In genomic region chr10:68074404-68074774, GRCh38 we compare ENCODE assay signal across 8 cellular contexts. TPM values are rescaled to one million over a fixed set of nuclear protein-coding genes. Genes with fewer than 3 reads are reported as not detected.
DNase-seq lines count a peak whose midpoint lies in the region; ATAC-seq, FAIRE-seq and TF ChIP-seq lines count a peak whose summit lies in the region.

No MANE protein-coding gene starts in this region.

- no peak for TF ChIP-seq RAD21 in H1 (IDR thresholded peaks at IDR 0.05 in 1 of 2, conservative IDR thresholded peaks at IDR 0.05 in 1 of 2; ENCODE audit: low read depth in 2 of 2, low read length in 2 of 2)
- no peak for TF ChIP-seq RAD21 in neural cell (conservative IDR thresholded peaks at IDR 0.05)

- TF ChIP-seq EP300 in H1 (IDR thresholded peaks at IDR 0.05; ENCODE audit: borderline replicate concordance in 1 of 2, low read depth in 2 of 2, low read length in 2 of 2) (no peak), neural cell (conservative IDR thresholded peaks at IDR 0.05; ENCODE audit: poor library complexity, severe bottlenecking) (no peak)

- TF ChIP-seq CTCF in H1 (IDR thresholded peaks at IDR 0.05; ENCODE audit: control extremely low read depth in 1 of 3, insufficient read depth in 1 of 3, low read depth in 1 of 3, low read length in 3 of 3) (no peak), neural cell (IDR thresholded peaks at IDR 0.05; ENCODE audit: poor library complexity, severe bottlenecking) (no peak)

- H2BK120ac ChIP-seq in H1 (replicated peaks; ENCODE audit: low read depth, low read length) = no peak overlapping the region

- H2AFZ ChIP-seq in H1 (ENCODE audit: low read length) (peak overlapping the region; percentile 20; the same call in 1 of the 2 replicates), neural cell (ENCODE audit: low read depth, low read length) (peak overlapping the region; percentile 94)

- H3K23ac ChIP-seq in H1 (ENCODE audit: insufficient read length) = no peak overlapping the region

- DNase-seq in NT2/D1 (ENCODE audit: low read depth, low spot score) (no peak), H1 (ENCODE audit: low read depth in 1 of 2, low spot score in 2 of 2) (no peak), NCI-H69 (lab: John Stamatoyannopoulos, UW) (no peak), DMS79 (lab: John Stamatoyannopoulos, UW) (no peak), HPDE6-E6E7 (ENCODE audit: extremely low spot score) (no peak)
- no peak for DNase-seq in stimulated activated CD4-positive, alpha-beta T cell treated with anti-CD3 and anti-CD28 coated beads, Interleukin-1b, Interleukin-23, amount 100 ng/mL, for 48 hours

- CTCF ChIA-PET in H1 (lab: Charles Lee; ENCODE audit: partially characterized antibody) = no interaction called here

- peaks cover 13% of the 10 kb centered on the region for H3K36me3 ChIP-seq in NT2/D1 (ENCODE audit: insufficient read depth, insufficient read length, low read length)
- peaks cover 0 to 24% (median 0%) of the 10 kb centered on the region in 4 experiments; a peak in 3 of 8 replicates for H3K36me3 ChIP-seq in H1 (ENCODE audit: control insufficient read depth in 2 of 4, insufficient read depth in 4 of 4, low read length in 3 of 4)
- H3K36me3 ChIP-seq in neural cell (ENCODE audit: insufficient read depth, low read length) = no peaks in the 10 kb centered on the region

- no peak overlapping the region for H3K4ac ChIP-seq in H1 (replicated peaks; ENCODE audit: insufficient read length, low read depth, low read length)

- H3K9me2 ChIP-seq in neural cell (ENCODE audit: insufficient read depth, low read length) = no peaks in the 10 kb centered on the region

- H4K8ac ChIP-seq in H1 (ENCODE audit: extremely low read depth, insufficient read depth, low read length) = peak overlapping the region; percentile 48; the same call in 1 of the 2 replicates

- H4K91ac ChIP-seq in H1 (replicated peaks; ENCODE audit: insufficient read length, low read length) = no peak overlapping the region

- H3K79me2 ChIP-seq in H1 (ENCODE audit: control insufficient read depth in 1 of 2, insufficient read depth in 2 of 2, low read length in 2 of 2) = peaks cover 0 to 48% of the 10 kb centered on the region in 2 experiments; a peak in 3 of 4 replicates
- H3K79me2 ChIP-seq in neural cell (replicated peaks; ENCODE audit: insufficient read depth, low read length) = peaks cover 38% of the 10 kb centered on the region

- H3K27me3 ChIP-seq in NT2/D1 (ENCODE audit: insufficient read depth, insufficient read length) = no peaks in the 10 kb centered on the region
- H3K27me3 ChIP-seq in H1 (replicated peaks in 1 of 4; ENCODE audit: control insufficient read depth in 3 of 4, extremely low read depth in 1 of 4, insufficient read depth in 3 of 4, low read length in 3 of 4) = no peaks in the 10 kb centered on the region
- no peaks in the 10 kb centered on the region for H3K27me3 ChIP-seq in neural cell (ENCODE audit: insufficient read depth, low read depth, low read length)

- H3K4me2 ChIP-seq in H1 (ENCODE audit: insufficient read depth in 1 of 2, low read depth in 2 of 2, low read length in 2 of 2) (peak overlapping the region; percentile 65 to 68), neural cell (ENCODE audit: low read length) (peak overlapping the region; percentile 81)

- no peak overlapping the region for H3K56ac ChIP-seq in H1 (replicated peaks; ENCODE audit: insufficient read length, low read depth, low read length)

- no peak overlapping the region for H2BK12ac ChIP-seq in H1 (ENCODE audit: low read depth, low read length)

- peak overlapping the region; percentile 96 for H4K5ac ChIP-seq in H1 (ENCODE audit: insufficient read length, low read depth, low read length)

- no peak overlapping the region for H2BK15ac ChIP-seq in H1 (ENCODE audit: low read length)

- peak; percentile 8 for ATAC-seq in GM18519 (IDR thresholded peaks at IDR 0.05; ENCODE audit: low FRiP score, unreplicated experiment)

- H4K20me1 ChIP-seq in H1 (replicated peaks in 1 of 2; ENCODE audit: control insufficient read depth in 1 of 2, insufficient read depth in 2 of 2, low read length in 2 of 2) (peaks cover 0 to 3% of the 10 kb centered on the region in 2 experiments), neural cell (ENCODE audit: insufficient read depth) (no peaks in the 10 kb centered on the region)

- TF ChIP-seq POLR2A in H1 (IDR thresholded peaks at IDR 0.05; ENCODE audit: control extremely low read depth in 1 of 2, low read depth in 2 of 2, low read length in 2 of 2) = peak in 1 of 2 experiments; percentile 13; a peak in 1 of 3 replicates

- peak overlapping the region; percentile 84; the same call in 1 of the 2 replicates for H2BK5ac ChIP-seq in H1 (ENCODE audit: low read depth, low read length)

- no peaks in the 10 kb centered on the region for H3F3A ChIP-seq in neural cell (ENCODE audit: insufficient read depth, low read length, poor library complexity, severe bottlenecking)

- H3K79me1 ChIP-seq in H1 (ENCODE audit: low read depth, low read length) = peaks cover 3% of the 10 kb centered on the region

- peak overlapping the region; percentile 88 for H3K4me3 ChIP-seq in NT2/D1 (ENCODE audit: insufficient read length, low read depth)
- peak overlapping the region; percentile 78 to 92 (median 87) for H3K4me3 ChIP-seq in H1 (ENCODE audit: extremely low read depth in 1 of 4, insufficient read depth in 2 of 4, low read depth in 3 of 4, low read length in 4 of 4)
- H3K4me3 ChIP-seq in neural cell (ENCODE audit: low read length) = peak overlapping the region; percentile 100

- H3K9ac ChIP-seq in NT2/D1 (ENCODE audit: insufficient read length, low read depth) = peak overlapping the region; percentile 95
- peak overlapping the region; percentile 74 to 86 (median 77) for H3K9ac ChIP-seq in H1 (replicated peaks in 1 of 4; ENCODE audit: extremely low read depth in 1 of 4, low read depth in 3 of 4, low read length in 3 of 4)
- peak overlapping the region; percentile 88 for H3K9ac ChIP-seq in neural cell (ENCODE audit: low read length)

- H3K9me3 ChIP-seq in NT2/D1 (ENCODE audit: insufficient read depth, low read length) (no peaks in the 10 kb centered on the region), H1 (ENCODE audit: insufficient read depth in 2 of 2, low read depth in 1 of 2, low read length in 1 of 2) (no peaks in the 10 kb centered on the region), neural cell (ENCODE audit: low read length) (no peaks in the 10 kb centered on the region)

- H3K4me1 ChIP-seq in NT2/D1 (ENCODE audit: insufficient read depth, insufficient read length) (no peaks in the 10 kb centered on the region), H1 (replicated peaks in 1 of 4; ENCODE audit: control insufficient read depth in 3 of 4, insufficient read depth in 4 of 4, low read length in 3 of 4) (peaks cover 0 to 10% (median 2%) of the 10 kb centered on the region in 4 experiments; a peak in 2 of 7 replicates)

- no peak overlapping the region for H2AK5ac ChIP-seq in H1 (ENCODE audit: low read depth, low read length)

- 2% methylated on average over 20 of the region's 20 CpGs; no CpG with 5 or more reads in 1 of the 2 experiments for WGBS in H1 (ENCODE audit: extremely low coverage in 1 of 2, insufficient coverage in 1 of 2, insufficient read length in 1 of 2, insufficient replicate concordance in 2 of 2, low coverage in 1 of 2, low lambda C conversion rate in 2 of 2, missing lambda C conversion rate in 1 of 2), 2 experiments

- H3K14ac ChIP-seq in H1 (ENCODE audit: insufficient read length) = no peak overlapping the region

- H3K18ac ChIP-seq in H1 (ENCODE audit: extremely low read depth, low read length) = peak overlapping the region; percentile 44; the same call in 1 of the 2 replicates

- POLR2A ChIA-PET in H1 (lab: Charles Lee; ENCODE audit: partially characterized antibody) = interaction anchor here (1.0 kb wide), 1 partner anchor 39 kb away, joined by 3 read pairs; no protein-coding TSS in a partner anchor

- peak overlapping the region; percentile 70; the same call in 1 of the 2 replicates for H3K27ac ChIP-seq in H1 (ENCODE audit: low read depth, low read length)
- H3K27ac ChIP-seq in neural cell (ENCODE audit: low read length) = peak overlapping the region; percentile 88

- H3K23me2 ChIP-seq in H1 (ENCODE audit: low read depth, low read length) = peaks cover 4% of the 10 kb centered on the region

- no peak for FAIRE-seq in H1 (lab: Jason Lieb, UNC)

- H2BK20ac ChIP-seq in H1 (ENCODE audit: low read length) = no peak overlapping the region

TF ChIP-seq in H1, 55 proteins besides CTCF, POLR2A, EP300 and RAD21:
- TF ChIP-seq CHD1 (IDR thresholded peaks at IDR 0.05; ENCODE audit: low read depth, low read length) = no peak
- peak; percentile 70 for TF ChIP-seq SAP30 (IDR thresholded peaks at IDR 0.05; ENCODE audit: insufficient read depth, insufficient replicate concordance, low read length)
- TF ChIP-seq TEAD4 (IDR thresholded peaks at IDR 0.05; ENCODE audit: low read depth, low read length) = peak; percentile 74; the same call in 1 of the 2 replicates

TF ChIP-seq in neural cell, 6 proteins besides CTCF, POLR2A, EP300 and RAD21 (continues in another document):
- no peak for TF ChIP-seq MXI1 (conservative IDR thresholded peaks at IDR 0.05; ENCODE audit: poor library complexity, severe bottlenecking)
- no peak for TF ChIP-seq SMC3 (conservative IDR thresholded peaks at IDR 0.05; ENCODE audit: poor library complexity)
- TF ChIP-seq TAF1 (IDR thresholded peaks at IDR 0.05; ENCODE audit: low read depth) = no peak

RNA-seq across cellular contexts. Expression of gene HERC4, which starts 0.7 kb away (rescaled TPM):
- total RNA-seq in H1 (2021; fragmentation: NEBNext Ultra II Directional; extraction: Animal tissue kit (Norgen Biotek cat#: 25700)) = 39.3 and 44.0 TPM in 2 replicates
- 5.7 and 7.5 TPM in 2 replicates for polyA plus RNA-seq in H1 (2011; rRNA removed)
- polyA plus RNA-seq in H1 (2011; cell fraction: cytosol; rRNA removed) = 12.9 TPM
- 10.1 TPM for polyA plus RNA-seq in H1 (2011; cell fraction: nucleus; rRNA removed)
- 11.5 to 27.3 TPM (median 15.4 TPM) in 4 replicates for polyA plus RNA-seq in H1 (2012, experiment 1 of 2)
- polyA plus RNA-seq in H1 (2012, experiment 2 of 2) = 2.5 TPM
- 13.7 TPM for polyA plus RNA-seq in H1 (2013, experiment 1 of 2)
- polyA plus RNA-seq in H1 (2013, experiment 2 of 2) = 13.0 TPM
- 19.8 and 21.7 TPM in 2 replicates for polyA minus RNA-seq in H1 (2011; rRNA and poly(A)+ RNA removed)
- polyA minus RNA-seq in H1 (2011; cell fraction: cytosol; rRNA and poly(A)+ RNA removed) = 14.8 TPM
- 40.2 TPM for polyA minus RNA-seq in H1 (2011; cell fraction: nucleus; rRNA and poly(A)+ RNA removed)
- 45.6 and 52.5 TPM in 2 replicates for polyA plus RNA-seq in neural cell
- 72.1 and 86.1 TPM in 2 replicates for polyA minus RNA-seq in neural cell

RNA-seq across cellular contexts. Expression of gene MYPN, which starts 34.9 kb away (rescaled TPM):
- total RNA-seq in H1 (2021; fragmentation: NEBNext Ultra II Directional; extraction: Animal tissue kit (Norgen Biotek cat#: 25700)) = not detected in 2 replicates
- polyA plus RNA-seq in H1 (2011; rRNA removed) (not detected in 2 replicates), neural cell (not detected in 2 replicates)
- not detected for polyA plus RNA-seq in H1 (2011; cell fraction: cytosol; rRNA removed)
- not detected for polyA plus RNA-seq in H1 (2011; cell fraction: nucleus; rRNA removed)
- polyA plus RNA-seq in H1 (2012, experiment 1 of 2) = 0.04 TPM in 1 of 4 replicates, not detected in the others
- polyA plus RNA-seq in H1 (2012, experiment 2 of 2) = not detected
- 0.02 TPM for polyA plus RNA-seq in H1 (2013, experiment 1 of 2)
- under 0.01 TPM for polyA plus RNA-seq in H1 (2013, experiment 2 of 2)
- polyA minus RNA-seq in H1 (2011; rRNA and poly(A)+ RNA removed) = not detected in 2 replicates
- polyA minus RNA-seq in H1 (2011; cell fraction: cytosol; rRNA and poly(A)+ RNA removed) = 0.81 TPM
- polyA minus RNA-seq in H1 (2011; cell fraction: nucleus; rRNA and poly(A)+ RNA removed) = not detected
- not detected in 2 replicates for polyA minus RNA-seq in neural cell
